In the genomic region with DNA sequence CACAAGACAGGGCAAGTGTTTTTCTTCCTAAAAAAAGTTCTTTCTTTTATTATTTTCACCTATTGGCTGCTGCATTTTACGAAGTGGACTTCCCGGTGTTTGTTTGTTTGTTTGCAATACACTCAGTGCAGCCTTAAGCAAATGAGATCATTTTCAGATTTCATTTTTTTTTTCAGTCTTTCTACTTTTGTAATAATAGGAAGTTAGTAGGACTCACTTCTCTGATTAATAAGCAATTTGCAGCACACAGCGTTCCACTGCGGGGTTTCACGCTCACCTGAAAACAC, we compare ENCODE assay signal across 14 cellular contexts.
DNase-seq lines count a peak whose midpoint lies in the region; ATAC-seq and TF ChIP-seq lines count a peak whose summit lies in the region.
"Had no signal": no experiment of that assay in that cellular context is flagged by ENCODE, and none has a peak within 500 bp of the region (broad histone marks: within the 10 kb centered on the region; RNA-seq: fewer than 3 reads in every experiment).

No MANE protein-coding gene starts in this region.

- no peaks in the 10 kb centered on the region for H3K9me3 ChIP-seq in CD4-positive, CD25-positive, alpha-beta regulatory T cell (ENCODE audit: control insufficient read depth in 2 of 2, low read length in 2 of 2)
- H3K9me3 ChIP-seq in testis: no peaks in the 10 kb centered on the region
- no peaks in the 10 kb centered on the region for H3K9me3 ChIP-seq in adrenal gland (replicated peaks in 1 of 3)
- H3K9me3 ChIP-seq: esophagus muscularis mucosa, gastroesophageal sphincter, thyroid gland had no signal

- H3K36me3 Mint-ChIP-seq in CD4-positive, CD25-positive, alpha-beta regulatory T cell: peaks cover 22% of the 10 kb centered on the region
- peaks cover 30% of the 10 kb centered on the region for H3K36me3 Mint-ChIP-seq in osteocyte (ENCODE audit: unreplicated experiment)

- no peak overlapping the region for H3K4me3 Mint-ChIP-seq in CD4-positive, CD25-positive, alpha-beta regulatory T cell
- H3K4me3 Mint-ChIP-seq in osteocyte (ENCODE audit: unreplicated experiment): no peak overlapping the region

- H3K36me3 ChIP-seq in CD4-positive, CD25-positive, alpha-beta regulatory T cell (ENCODE audit: control insufficient read depth, insufficient read depth, low read length): peaks cover 33% of the 10 kb centered on the region
- no peaks in the 10 kb centered on the region for H3K36me3 ChIP-seq in testis (ENCODE audit: low read depth, missing control alignments)
- H3K36me3 ChIP-seq in adrenal gland (replicated peaks in 1 of 2): peaks cover 0 to 36% of the 10 kb centered on the region in 2 donors

- TF ChIP-seq POLR2A in testis (IDR thresholded peaks at IDR 0.05) (no peak), adrenal gland (IDR thresholded peaks at IDR 0.05) (no peak)

- no peak for DNase-seq in CD4-positive, CD25-positive, alpha-beta regulatory T cell
- DNase-seq in osteocyte (ENCODE audit: extremely low spot score, unreplicated experiment): no peak
- DNase-seq in testis: no peak
- DNase-seq in adrenal gland: no peak
- DNase-seq: activated CD8-positive, alpha-beta memory T cell treated with anti-CD3 and anti-CD28 coated beads for 24 hours; GOT3; NCI-H1417 treated with DMSO at 0.1 percent for 48 hours had no signal

- intact Hi-C loops in testis (cut with DNase I; ENCODE audit: low total_unique reads) (no loop called here), adrenal gland (cut with DNase I) (loop anchor here (5.0 to 10.0 kb wide), 2 partner anchors 204 to 396 kb away; no protein-coding TSS in a partner anchor)

- TF ChIP-seq CTCF in osteocyte (IDR thresholded peaks at IDR 0.05): no peak
- no peak for TF ChIP-seq CTCF in testis (IDR thresholded peaks at IDR 0.05)
- TF ChIP-seq CTCF in adrenal gland (IDR thresholded peaks at IDR 0.05): no peak

- H3K27ac Mint-ChIP-seq in CD4-positive, CD25-positive, alpha-beta regulatory T cell: peak overlapping the region in 2 of 3 donors; percentile 56 to 62
- H3K27ac Mint-ChIP-seq in osteocyte (ENCODE audit: unreplicated experiment): peak overlapping the region; percentile 29

- peaks cover 25% of the 10 kb centered on the region for H3K4me1 ChIP-seq in CD4-positive, CD25-positive, alpha-beta regulatory T cell (ENCODE audit: control insufficient read depth, insufficient read depth, low read length, poor library complexity, severe bottlenecking)
- H3K4me1 ChIP-seq in testis: peaks cover 17% of the 10 kb centered on the region
- H3K4me1 ChIP-seq in adrenal gland (replicated peaks in 1 of 2): peaks cover 0 to 4% of the 10 kb centered on the region in 2 donors

- H3K9me3 Mint-ChIP-seq in CD4-positive, CD25-positive, alpha-beta regulatory T cell: no peaks in the 10 kb centered on the region
- no peaks in the 10 kb centered on the region for H3K9me3 Mint-ChIP-seq in osteocyte (ENCODE audit: unreplicated experiment)

- no peak for ATAC-seq in CD4-positive, CD25-positive, alpha-beta regulatory T cell (ENCODE audit: low read depth in 2 of 2)
- ATAC-seq in GM19455 (IDR thresholded peaks at IDR 0.05; ENCODE audit: unreplicated experiment): peak; percentile 1
- ATAC-seq in HG02610 (IDR thresholded peaks at IDR 0.05; ENCODE audit: unreplicated experiment): no peak
- ATAC-seq: gastroesophageal sphincter, left colon had no signal

- H3K27me3 ChIP-seq in CD4-positive, CD25-positive, alpha-beta regulatory T cell (ENCODE audit: control insufficient read depth, insufficient read depth, low read length): no peaks in the 10 kb centered on the region
- no peaks in the 10 kb centered on the region for H3K27me3 ChIP-seq in testis
- H3K27me3 ChIP-seq in adrenal gland: no peaks in the 10 kb centered on the region
- H3K27me3 ChIP-seq: esophagus muscularis mucosa, gastroesophageal sphincter, thyroid gland had no signal

- peaks cover 15 to 37% (median 21%) of the 10 kb centered on the region in 4 donors for H3K4me1 Mint-ChIP-seq in CD4-positive, CD25-positive, alpha-beta regulatory T cell
- peaks cover 69% of the 10 kb centered on the region for H3K4me1 Mint-ChIP-seq in osteocyte (ENCODE audit: unreplicated experiment)

- no peaks in the 10 kb centered on the region for H3K27me3 Mint-ChIP-seq in CD4-positive, CD25-positive, alpha-beta regulatory T cell
- no peaks in the 10 kb centered on the region for H3K27me3 Mint-ChIP-seq in osteocyte (ENCODE audit: unreplicated experiment)

- WGBS in testis, 2 donors: 94 to 96% methylated on average over 5 of the region's 5 CpGs
- 86 to 95% (median 92%) methylated on average over 5 of the region's 5 CpGs for WGBS in adrenal gland, 4 donors

- H3K4me3 ChIP-seq in CD4-positive, CD25-positive, alpha-beta regulatory T cell (ENCODE audit: low read depth, low read length): no peak overlapping the region
- H3K4me3 ChIP-seq in testis (no peak overlapping the region), adrenal gland (no peak overlapping the region)
- H3K4me3 ChIP-seq: esophagus muscularis mucosa, gastroesophageal sphincter, thyroid gland had no signal

- no peak overlapping the region for H3K27ac ChIP-seq in CD4-positive, CD25-positive, alpha-beta regulatory T cell (ENCODE audit: insufficient read depth, low read length, poor library complexity, severe bottlenecking)
- H3K27ac ChIP-seq in angular gyrus (ENCODE audit: low read depth, low read length) (peak overlapping the region; percentile 14), testis (no peak overlapping the region), adrenal gland (no peak overlapping the region)
